In the genomic region with DNA sequence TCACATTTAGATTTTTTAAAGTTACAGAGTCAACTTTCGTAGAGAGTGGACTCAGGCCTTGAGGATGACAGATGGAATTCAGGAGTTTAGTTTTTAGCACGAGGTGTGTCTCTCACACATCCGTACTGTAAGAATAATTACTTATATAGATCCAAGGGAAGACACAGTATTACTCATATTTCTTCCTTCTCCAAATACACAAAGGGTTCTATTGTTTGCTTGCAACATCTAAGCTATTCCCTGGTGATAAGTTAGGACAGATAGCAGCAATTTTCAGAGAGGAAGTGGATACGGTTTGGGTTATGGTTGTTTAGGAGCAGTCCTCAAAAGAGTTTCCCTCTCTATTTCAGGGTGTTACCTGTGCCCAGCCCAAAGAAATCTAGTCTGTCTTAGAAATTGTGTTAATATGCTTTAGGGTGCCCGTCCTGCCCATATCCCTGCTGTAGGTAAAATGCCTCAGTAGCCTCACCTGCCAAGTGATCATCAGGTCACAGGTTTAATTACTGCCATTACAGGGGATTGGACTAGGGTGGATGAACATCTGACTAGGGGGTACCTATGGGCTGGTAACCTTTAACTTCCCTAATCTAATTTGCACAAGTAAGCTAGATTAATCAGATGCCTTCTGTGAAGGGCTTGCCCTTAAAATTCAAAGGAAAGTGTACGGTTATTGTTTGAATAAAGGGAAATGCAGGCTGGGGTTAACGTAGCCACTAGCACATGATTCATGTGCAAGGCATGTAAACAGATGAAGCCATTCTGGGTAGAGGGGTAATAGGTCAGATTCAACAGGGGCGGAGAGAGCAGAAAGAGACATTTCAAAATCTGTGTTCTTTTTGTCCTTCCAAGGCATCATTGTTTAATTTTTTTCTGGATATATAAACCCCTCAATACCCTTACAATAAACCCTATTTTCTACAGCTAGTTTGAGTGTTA, we compare ENCODE assay signal across 10 cellular contexts. TPM values are rescaled to one million over a fixed set of nuclear protein-coding genes. Genes with fewer than 3 reads are reported as not detected.
DNase-seq lines count a peak whose midpoint lies in the region; ATAC-seq, FAIRE-seq and TF ChIP-seq lines count a peak whose summit lies in the region.
"Had no signal": no experiment of that assay in that cellular context is flagged by ENCODE, and none has a peak within 500 bp of the region (broad histone marks: within the 10 kb centered on the region; RNA-seq: fewer than 3 reads in every experiment).

No MANE protein-coding gene starts in this region.

- peaks cover 33% of the 10 kb centered on the region for H3K4me1 ChIP-seq in PC-9 (replicated peaks; ENCODE audit: insufficient read depth)
- peaks cover 15% of the 10 kb centered on the region for H3K4me1 ChIP-seq in fibroblast of lung (ENCODE audit: control insufficient read depth, extremely low read depth, insufficient read depth, low read length)

- H3K4me3 Mint-ChIP-seq in progenitor cell of endocrine pancreas (ENCODE audit: low read depth) = no peak overlapping the region
- H3K4me3 Mint-ChIP-seq: natural killer cell treated with Interleukin-12 subunit alpha and Interleukin-12 subunit beta and Interleukin-15 and Interleukin-18, amount 100 ng/mL, for 72 hours had no signal

- H3K9me2 ChIP-seq in PC-9 (ENCODE audit: insufficient read depth) = no peaks in the 10 kb centered on the region

- H3F3A ChIP-seq in PC-9 (ENCODE audit: insufficient read depth, low read depth) = peaks cover 28% of the 10 kb centered on the region

- CTCF ChIA-PET in PC-9 (lab: Charles Lee) (interaction anchor here (0.6 kb wide), 1 partner anchor 618 kb away, joined by 5 read pairs; no protein-coding TSS in a partner anchor), HEK293T (lab: Yijun Ruan, JAX) (interaction anchor here (0.5 kb wide), 1 partner anchor 64 kb away, joined by 3 read pairs; no protein-coding TSS in a partner anchor)

- H3K4me2 ChIP-seq in PC-9 (peak overlapping the region; percentile 68), fibroblast of lung (ENCODE audit: extremely low read depth, insufficient read depth, low read length) (peak overlapping the region; percentile 86)

- ATAC-seq in HG03565 (IDR thresholded peaks at IDR 0.05; ENCODE audit: unreplicated experiment) = no peak
- ATAC-seq: natural killer cell treated with Interleukin-12 subunit alpha and Interleukin-12 subunit beta and Interleukin-15 and Interleukin-18, amount 100 ng/mL, for 72 hours had no signal

- no TSS peak for BruUV-seq in PC-9 (replicated peaks; lab: Mats Ljungman, UMichigan)

- POLR2A ChIA-PET in PC-9 (lab: Charles Lee; ENCODE audit: unreplicated experiment) (interaction anchor here (0.6 kb wide), 1 partner anchor 11 kb away, joined by 12 read pairs; no protein-coding TSS in a partner anchor), HEK293T (lab: Yijun Ruan, JAX) (interaction anchor here (1.1 kb wide), 1 partner anchor 9 kb away, joined by 7 read pairs; a partner anchor contains a TSS)

- H4K20me1 ChIP-seq in PC-9 (ENCODE audit: insufficient read depth) = no peaks in the 10 kb centered on the region
- H4K20me1 ChIP-seq in fibroblast of lung (ENCODE audit: control insufficient read depth, extremely low read depth, insufficient read depth, low read length) = no peaks in the 10 kb centered on the region

- H3K9ac ChIP-seq in fibroblast of lung (ENCODE audit: insufficient read depth, low read length) = peak overlapping the region; percentile 11

- no peaks in the 10 kb centered on the region for H3K36me3 Mint-ChIP-seq in progenitor cell of endocrine pancreas (ENCODE audit: insufficient read depth)
- H3K36me3 Mint-ChIP-seq: natural killer cell treated with Interleukin-12 subunit alpha and Interleukin-12 subunit beta and Interleukin-15 and Interleukin-18, amount 100 ng/mL, for 72 hours had no signal

- peak overlapping the region; percentile 38 for H3K27ac Mint-ChIP-seq in progenitor cell of endocrine pancreas
- H3K27ac Mint-ChIP-seq: natural killer cell treated with Interleukin-12 subunit alpha and Interleukin-12 subunit beta and Interleukin-15 and Interleukin-18, amount 100 ng/mL, for 72 hours had no signal

- H3K9me3 ChIP-seq in PC-9 (ENCODE audit: insufficient read depth, low read depth) (peaks cover 5% of the 10 kb centered on the region; the same call in 1 of the 2 replicates), fibroblast of lung (ENCODE audit: control insufficient read depth, insufficient read depth, low read depth, low read length) (no peaks in the 10 kb centered on the region)

- FAIRE-seq in GM12891 (lab: Jason Lieb, UNC) = peak; percentile 52

- 0 out of 2 replicates have a peak overlapping the region, but pooled peaks have one; percentile 22 for H2AFZ ChIP-seq in PC-9
- peak overlapping the region; percentile 2 for H2AFZ ChIP-seq in fibroblast of lung (ENCODE audit: low read length)

- H3K4me1 Mint-ChIP-seq in progenitor cell of endocrine pancreas (ENCODE audit: low read depth) = peaks cover 15% of the 10 kb centered on the region

- no peaks in the 10 kb centered on the region for H3K9me3 Mint-ChIP-seq in progenitor cell of endocrine pancreas (ENCODE audit: low read depth)
- H3K9me3 Mint-ChIP-seq: natural killer cell treated with Interleukin-12 subunit alpha and Interleukin-12 subunit beta and Interleukin-15 and Interleukin-18, amount 100 ng/mL, for 72 hours had no signal

- no peak for TF ChIP-seq POLR2A in GM12891 (IDR thresholded peaks at IDR 0.05; ENCODE audit: low read depth, low read length)

- no peak overlapping the region for H3K4me3 ChIP-seq in PC-9
- H3K4me3 ChIP-seq in fibroblast of lung (replicated peaks in 1 of 4; ENCODE audit: control extremely low read depth in 1 of 4, insufficient read depth in 1 of 4, low read depth in 3 of 4, low read length in 4 of 4) = peak overlapping the region; percentile 5 to 41 (median 27)

- H3K27me3 ChIP-seq in PC-9 (ENCODE audit: insufficient read depth, low read depth) = no peaks in the 10 kb centered on the region
- H3K27me3 ChIP-seq in fibroblast of lung (ENCODE audit: control insufficient read depth, insufficient read depth, low read length) = no peaks in the 10 kb centered on the region

- no peaks in the 10 kb centered on the region for H3K79me2 ChIP-seq in PC-9 (ENCODE audit: low read depth)
- no peaks in the 10 kb centered on the region for H3K79me2 ChIP-seq in fibroblast of lung (ENCODE audit: control insufficient read depth, insufficient read depth, low read length)

- H3K36me3 ChIP-seq in PC-9 (ENCODE audit: low read depth) (no peaks in the 10 kb centered on the region), fibroblast of lung (ENCODE audit: control insufficient read depth, insufficient read depth, low read length) (no peaks in the 10 kb centered on the region)

- DNase-seq in GM12891 (ENCODE audit: insufficient read length, low spot score) = no peak
- peak; percentile 16 to 86 for DNase-seq in PC-9
- peak; percentile 92 to 94 for DNase-seq in fibroblast of lung (ENCODE audit: low read depth in 2 of 2)
- no peak for DNase-seq in progenitor cell of endocrine pancreas (ENCODE audit: low spot score, unreplicated experiment)
- no peak for DNase-seq in amygdala (lab: John Stamatoyannopoulos, UW)
- no peak for DNase-seq in activated effector memory CD4-positive, alpha-beta T cell treated with Interleukin-2 at 50 U/mL for 16 hours
- DNase-seq in HEK293T (ENCODE audit: extremely low spot score) = no peak
- DNase-seq: GOT3 had no signal

- H3K27ac ChIP-seq in PC-9 = peak overlapping the region; percentile 96
- peak overlapping the region; percentile 91 for H3K27ac ChIP-seq in fibroblast of lung (ENCODE audit: insufficient read depth, low read length)

- TF ChIP-seq CTCF in PC-9 (conservative IDR thresholded peaks at IDR 0.05) = no peak
- TF ChIP-seq CTCF in fibroblast of lung (conservative IDR thresholded peaks at IDR 0.05 in 1 of 2, IDR thresholded peaks at IDR 0.05 in 1 of 2; ENCODE audit: low read depth in 1 of 2, low read length in 2 of 2) = no peak
- TF ChIP-seq CTCF in progenitor cell of endocrine pancreas (IDR thresholded peaks at IDR 0.05; ENCODE audit: unreplicated experiment) = no peak

- no peaks in the 10 kb centered on the region for H3K27me3 Mint-ChIP-seq in progenitor cell of endocrine pancreas

- intact Hi-C loops in PC-9 (cut with micrococcal nuclease; ENCODE audit: unreplicated experiment) = no loop called here

TF ChIP-seq in GM12891, 5 proteins besides CTCF, POLR2A, EP300 and RAD21:
- no peak for TF ChIP-seq TAF1 (IDR thresholded peaks at IDR 0.05; ENCODE audit: low read depth, low read length)
- TF ChIP-seq PAX5 (IDR thresholded peaks at IDR 0.05; ENCODE audit: insufficient read depth, low read length, severe bottlenecking) = no peak
- TF ChIP-seq SPI1 (IDR thresholded peaks at IDR 0.05; ENCODE audit: low read depth, low read length) = peak; percentile 67
- TF ChIP-seq POLR2AphosphoS5 (IDR thresholded peaks at IDR 0.05; ENCODE audit: low read depth, low read length) = no peak
- no peak for TF ChIP-seq POU2F2 (IDR thresholded peaks at IDR 0.05; ENCODE audit: low read depth, low read length)

TF ChIP-seq in HEK293T, 16 proteins besides CTCF, POLR2A, EP300 and RAD21:
- no peak for TF ChIP-seq ARNT (IDR thresholded peaks at IDR 0.05)
- no peak for TF ChIP-seq FOXA1 (IDR thresholded peaks at IDR 0.05)
- no peak for TF ChIP-seq CTBP1 (IDR thresholded peaks at IDR 0.05; ENCODE audit: borderline replicate concordance)
- TF ChIP-seq ELF4 (IDR thresholded peaks at IDR 0.05) = no peak
- TF ChIP-seq TARDBP (IDR thresholded peaks at IDR 0.05) = no peak
- no peak for TF ChIP-seq BHLHE40 (IDR thresholded peaks at IDR 0.05; ENCODE audit: borderline replicate concordance)
- no peak for TF ChIP-seq ZNF384 (IDR thresholded peaks at IDR 0.05)
TF ChIP-seq in HEK293T: peak in this region for 0.

RNA-seq across cellular contexts. Expression of a gene that starts 8.7 kb away (rescaled TPM):
- 3.6 TPM for polyA plus RNA-seq in GM12891 (2012; ENCODE audit: low read depth, missing spikeins)
- 40.2 and 43.1 TPM in 2 replicates for total RNA-seq in PC-9 (2021)
- total RNA-seq in fibroblast of lung = 49.8 and 79.3 TPM in 2 replicates
- 59.8 and 66.4 TPM in 2 replicates for polyA plus RNA-seq in fibroblast of lung
- polyA plus RNA-seq in fibroblast of lung (2012) = 49.2 and 58.5 TPM in 2 replicates
- polyA minus RNA-seq in fibroblast of lung (ENCODE audit: low replicate concordance) = 20.5 and 21.4 TPM in 2 replicates
- 22.5 and 27.4 TPM in 2 replicates for total RNA-seq in progenitor cell of endocrine pancreas

Comparison
In these comparisons a context has a peak if more than half of its experiments do, and no peak if none do; other contexts are left out.
1. DNase-seq: peak in PC-9 (2 of 2) and fibroblast of lung (2 of 2); none in GM12891 (single experiment), progenitor cell of endocrine pancreas (single experiment), amygdala (0 of 56), activated effector memory CD4-positive, alpha-beta T cell treated with Interleukin-2 at 50 U/mL for 16 hours (single experiment) and HEK293T (single experiment).